In the genomic region with DNA sequence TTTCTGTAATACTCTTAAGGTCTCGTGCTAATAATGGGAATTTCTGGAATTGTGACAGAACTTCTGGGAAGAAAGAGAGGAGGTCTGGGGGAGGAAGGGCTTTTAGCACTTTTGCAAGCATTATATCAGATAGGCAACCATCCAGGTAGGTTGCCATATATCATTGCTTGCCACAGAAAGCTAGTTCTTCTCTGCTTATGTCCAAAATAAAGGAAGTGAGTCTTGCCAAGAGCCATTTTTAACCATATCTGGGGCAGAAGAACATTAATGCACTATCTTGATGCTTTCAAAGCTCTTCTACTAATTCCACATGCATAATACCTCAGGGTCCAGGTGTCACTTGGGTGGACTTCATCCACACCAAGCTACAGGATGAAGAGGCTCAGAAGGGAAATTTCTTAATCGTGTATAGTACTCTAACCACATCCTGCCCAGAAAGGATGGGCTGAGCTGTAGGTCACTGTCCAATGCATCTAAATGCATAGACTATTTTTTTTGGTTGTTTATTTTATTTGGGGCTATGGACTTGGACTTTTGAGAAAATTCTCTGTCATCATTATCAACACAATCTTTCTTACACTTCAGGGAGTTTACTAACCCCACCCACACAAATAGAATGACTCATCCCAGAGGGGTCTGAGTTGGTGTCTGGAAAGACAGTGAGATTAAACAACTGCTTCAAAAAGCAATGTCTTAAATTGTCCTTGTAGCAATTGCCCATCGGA, we compare ENCODE assay signal across 9 cellular contexts.
DNase-seq lines count a peak whose midpoint lies in the region; ATAC-seq, FAIRE-seq and TF ChIP-seq lines count a peak whose summit lies in the region.
"Had no signal": no experiment of that assay in that cellular context is flagged by ENCODE, and none has a peak within 500 bp of the region (broad histone marks: within the 10 kb centered on the region; RNA-seq: fewer than 3 reads in every experiment).

No MANE protein-coding gene starts in this region.

- H3K27me3 Mint-ChIP-seq in immature natural killer cell (ENCODE audit: low read depth in 3 of 3), result peaks cover 0 to 5% (median 3%) of the 10 kb centered on the region in 3 donors
- H3K27me3 Mint-ChIP-seq: stimulated activated naive CD8-positive, alpha-beta T cell treated with anti-CD3 and anti-CD28 coated beads, Interleukin-15, Interleukin-2, amounts not matched to agents 100 ng/mL and 50 ng/mL, for 24 hours had no signal

- H3K9me3 Mint-ChIP-seq in immature natural killer cell, result no peaks in the 10 kb centered on the region
- H3K9me3 Mint-ChIP-seq: stimulated activated naive CD8-positive, alpha-beta T cell treated with anti-CD3 and anti-CD28 coated beads, Interleukin-15, Interleukin-2, amounts not matched to agents 100 ng/mL and 50 ng/mL, for 24 hours had no signal

- H3K4me2 ChIP-seq in HepG2 (ENCODE audit: low read depth, low read length), result no peak overlapping the region

- CTCF ChIA-PET in HepG2 (lab: Yijun Ruan, JAX; ENCODE audit: low intra/inter-chr PET ratio, low total read pairs), result no interaction called here

- no peaks in the 10 kb centered on the region for H3K36me3 Mint-ChIP-seq in immature natural killer cell

- in situ Hi-C loops in HepG2 (cut with HindIII; ENCODE audit: extremely low pct_ligation_motif_present, low pct_unique_long_range_greater_than_20kb), result no loop called here

- H3K9ac ChIP-seq in HepG2 (ENCODE audit: insufficient read depth, low read depth, low read length), result no peak overlapping the region

- DNase-seq in HT1080 (ENCODE audit: low read depth), result peak; percentile 63
- DNase-seq in immature natural killer cell, result peak in 2 of 3 donors; percentile 18 to 35
- no peak for DNase-seq in HepG2 (ENCODE audit: low spot score)
- DNase-seq in NCI-H2081 (lab: John Stamatoyannopoulos, UW), result no peak
- no peak for DNase-seq in iPS-NIHi11 (ENCODE audit: low spot score)
- DNase-seq in tibial artery, result no peak

- 3% methylated on average over 3 of the region's 3 CpGs for WGBS in HepG2 (ENCODE audit: low lambda C conversion rate)

- FAIRE-seq in HepG2 (lab: Jason Lieb, UNC), result no peak

- ATAC-seq in GM18517 (IDR thresholded peaks at IDR 0.05; ENCODE audit: unreplicated experiment) (peak; percentile 64), GM21723 (IDR thresholded peaks at IDR 0.05; ENCODE audit: unreplicated experiment) (peak; percentile 58), HepG2 (no peak)

- POLR2A ChIA-PET in HepG2 (lab: Yijun Ruan, JAX), result no interaction called here

- no peaks in the 10 kb centered on the region for H3K27me3 ChIP-seq in HepG2 (ENCODE audit: control insufficient read depth in 1 of 2, insufficient read depth in 2 of 2, low read length in 2 of 2)
- H3K27me3 ChIP-seq in tibial artery, result no peaks in the 10 kb centered on the region

- H3K9me3 ChIP-seq in HepG2 (ENCODE audit: low read length) (no peaks in the 10 kb centered on the region), tibial artery (no peaks in the 10 kb centered on the region)

- TF ChIP-seq POLR2A in HepG2 (IDR thresholded peaks at IDR 0.05; ENCODE audit: insufficient read depth in 1 of 2, low read depth in 2 of 2, low read length in 2 of 2), result no peak

- H3K4me1 Mint-ChIP-seq in immature natural killer cell, result peaks cover 0 to 2% of the 10 kb centered on the region in 2 donors

- no peak overlapping the region for H2AFZ ChIP-seq in HepG2 (ENCODE audit: low read length)

- H3K36me3 ChIP-seq in HepG2 (replicated peaks in 1 of 2; ENCODE audit: control insufficient read depth in 1 of 2, insufficient read depth in 2 of 2, low read length in 2 of 2) (no peaks in the 10 kb centered on the region), tibial artery (no peaks in the 10 kb centered on the region)

- no peak for TF ChIP-seq CTCF in HepG2 (CRISPR knock-in tag; IDR thresholded peaks at IDR 0.05)
- no peak for TF ChIP-seq CTCF in tibial artery (IDR thresholded peaks at IDR 0.05)

- TF ChIP-seq RAD21 in HepG2 (CRISPR knock-in tag; IDR thresholded peaks at IDR 0.05), result no peak

- TF ChIP-seq EP300 in HepG2 (IDR thresholded peaks at IDR 0.05; ENCODE audit: low read depth in 2 of 2, low read length in 2 of 2) (no peak), HepG2 (CRISPR knock-in tag; IDR thresholded peaks at IDR 0.05; ENCODE audit: borderline replicate concordance) (no peak)

- no peaks in the 10 kb centered on the region for H3K79me2 ChIP-seq in HepG2 (ENCODE audit: insufficient read depth, low read length)

- H3K4me1 ChIP-seq in HepG2 (ENCODE audit: insufficient read depth, low read length) (no peaks in the 10 kb centered on the region), tibial artery (no peaks in the 10 kb centered on the region)

- no peak overlapping the region for H3K4me3 ChIP-seq in HepG2 (replicated peaks in 1 of 3; ENCODE audit: insufficient read depth in 1 of 3, low read depth in 2 of 3, low read length in 3 of 3)
- no peak overlapping the region for H3K4me3 ChIP-seq in tibial artery

- H3K27ac Mint-ChIP-seq in immature natural killer cell, result no peak overlapping the region
- H3K27ac Mint-ChIP-seq: stimulated activated naive CD8-positive, alpha-beta T cell treated with anti-CD3 and anti-CD28 coated beads, Interleukin-15, Interleukin-2, amounts not matched to agents 100 ng/mL and 50 ng/mL, for 24 hours had no signal

- H3K4me3 Mint-ChIP-seq in immature natural killer cell, result no peak overlapping the region
- H3K4me3 Mint-ChIP-seq: stimulated activated naive CD8-positive, alpha-beta T cell treated with anti-CD3 and anti-CD28 coated beads, Interleukin-15, Interleukin-2, amounts not matched to agents 100 ng/mL and 50 ng/mL, for 24 hours had no signal

- intact Hi-C loops in HepG2 (cut with micrococcal nuclease; ENCODE audit: unreplicated experiment) (no loop called here), tibial artery (cut with DNase I; ENCODE audit: low total_unique reads) (no loop called here)

- H3K27ac ChIP-seq in HepG2 (ENCODE audit: extremely low read length, insufficient read depth, low read length) (no peak overlapping the region), tibial artery (no peak overlapping the region)

- H4K20me1 ChIP-seq in HepG2 (ENCODE audit: insufficient read depth, low read length), result no peaks in the 10 kb centered on the region

- BruUV-seq in HepG2 (replicated peaks; lab: Mats Ljungman, UMichigan), result no TSS peak

TF ChIP-seq in HepG2, 621 proteins besides CTCF, POLR2A, EP300 and RAD21:
- no peak for TF ChIP-seq EHMT2 (IDR thresholded peaks at IDR 0.05; ENCODE audit: borderline replicate concordance, low read depth, low read length)
- TF ChIP-seq ERF (CRISPR knock-in tag; IDR thresholded peaks at IDR 0.05), result no peak
- no peak for TF ChIP-seq ZNF282 (IDR thresholded peaks at IDR 0.05; ENCODE audit: partially characterized antibody)
- no peak for TF ChIP-seq MLLT10 (CRISPR knock-in tag; IDR thresholded peaks at IDR 0.05)
- no peak for TF ChIP-seq ATF7-NPFF (CRISPR knock-in tag; IDR thresholded peaks at IDR 0.05; ENCODE audit: low read depth)
- TF ChIP-seq SMC3 (IDR thresholded peaks at IDR 0.05; ENCODE audit: low read length), result no peak
- no peak for TF ChIP-seq KMT2A (CRISPR knock-in tag; IDR thresholded peaks at IDR 0.05)
- no peak for TF ChIP-seq NFE2 (CRISPR knock-in tag; IDR thresholded peaks at IDR 0.05)
- no peak for TF ChIP-seq ZNF354B (CRISPR knock-in tag; IDR thresholded peaks at IDR 0.05)
- TF ChIP-seq, protein P1, sequence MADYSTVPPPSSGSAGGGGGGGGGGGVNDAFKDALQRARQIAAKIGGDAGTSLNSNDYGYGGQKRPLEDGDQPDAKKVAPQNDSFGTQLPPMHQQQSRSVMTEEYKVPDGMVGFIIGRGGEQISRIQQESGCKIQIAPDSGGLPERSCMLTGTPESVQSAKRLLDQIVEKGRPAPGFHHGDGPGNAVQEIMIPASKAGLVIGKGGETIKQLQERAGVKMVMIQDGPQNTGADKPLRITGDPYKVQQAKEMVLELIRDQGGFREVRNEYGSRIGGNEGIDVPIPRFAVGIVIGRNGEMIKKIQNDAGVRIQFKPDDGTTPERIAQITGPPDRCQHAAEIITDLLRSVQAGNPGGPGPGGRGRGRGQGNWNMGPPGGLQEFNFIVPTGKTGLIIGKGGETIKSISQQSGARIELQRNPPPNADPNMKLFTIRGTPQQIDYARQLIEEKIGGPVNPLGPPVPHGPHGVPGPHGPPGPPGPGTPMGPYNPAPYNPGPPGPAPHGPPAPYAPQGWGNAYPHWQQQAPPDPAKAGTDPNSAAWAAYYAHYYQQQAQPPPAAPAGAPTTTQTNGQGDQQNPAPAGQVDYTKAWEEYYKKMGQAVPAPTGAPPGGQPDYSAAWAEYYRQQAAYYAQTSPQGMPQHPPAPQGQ (CRISPR knock-in tag; IDR thresholded peaks at IDR 0.05; ENCODE audit: borderline replicate concordance), result no peak
- TF ChIP-seq, protein P2, sequence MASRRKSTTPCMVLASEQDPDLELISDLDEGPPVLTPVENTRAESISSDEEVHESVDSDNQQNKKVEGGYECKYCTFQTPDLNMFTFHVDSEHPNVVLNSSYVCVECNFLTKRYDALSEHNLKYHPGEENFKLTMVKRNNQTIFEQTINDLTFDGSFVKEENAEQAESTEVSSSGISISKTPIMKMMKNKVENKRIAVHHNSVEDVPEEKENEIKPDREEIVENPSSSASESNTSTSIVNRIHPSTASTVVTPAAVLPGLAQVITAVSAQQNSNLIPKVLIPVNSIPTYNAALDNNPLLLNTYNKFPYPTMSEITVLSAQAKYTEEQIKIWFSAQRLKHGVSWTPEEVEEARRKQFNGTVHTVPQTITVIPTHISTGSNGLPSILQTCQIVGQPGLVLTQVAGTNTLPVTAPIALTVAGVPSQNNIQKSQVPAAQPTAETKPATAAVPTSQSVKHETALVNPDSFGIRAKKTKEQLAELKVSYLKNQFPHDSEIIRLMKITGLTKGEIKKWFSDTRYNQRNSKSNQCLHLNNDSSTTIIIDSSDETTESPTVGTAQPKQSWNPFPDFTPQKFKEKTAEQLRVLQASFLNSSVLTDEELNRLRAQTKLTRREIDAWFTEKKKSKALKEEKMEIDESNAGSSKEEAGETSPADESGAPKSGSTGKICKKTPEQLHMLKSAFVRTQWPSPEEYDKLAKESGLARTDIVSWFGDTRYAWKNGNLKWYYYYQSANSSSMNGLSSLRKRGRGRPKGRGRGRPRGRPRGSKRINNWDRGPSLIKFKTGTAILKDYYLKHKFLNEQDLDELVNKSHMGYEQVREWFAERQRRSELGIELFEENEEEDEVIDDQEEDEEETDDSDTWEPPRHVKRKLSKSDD (CRISPR knock-in tag; IDR thresholded peaks at IDR 0.05; ENCODE audit: low read depth), result no peak
- no peak for TF ChIP-seq KLF12 (CRISPR knock-in tag; IDR thresholded peaks at IDR 0.05; ENCODE audit: borderline replicate concordance)

Comparison
In these comparisons a context has a peak if more than half of its experiments do, and no peak if none do; other contexts are left out.
1. DNase-seq: peak in HT1080 (single experiment) and immature natural killer cell (2 of 3); none in HepG2 (single experiment), NCI-H2081 (0 of 2), iPS-NIHi11 (single experiment) and tibial artery (0 of 2).